Comparison of ENCODE assay signal across 8 cellular contexts in the genomic region with DNA sequence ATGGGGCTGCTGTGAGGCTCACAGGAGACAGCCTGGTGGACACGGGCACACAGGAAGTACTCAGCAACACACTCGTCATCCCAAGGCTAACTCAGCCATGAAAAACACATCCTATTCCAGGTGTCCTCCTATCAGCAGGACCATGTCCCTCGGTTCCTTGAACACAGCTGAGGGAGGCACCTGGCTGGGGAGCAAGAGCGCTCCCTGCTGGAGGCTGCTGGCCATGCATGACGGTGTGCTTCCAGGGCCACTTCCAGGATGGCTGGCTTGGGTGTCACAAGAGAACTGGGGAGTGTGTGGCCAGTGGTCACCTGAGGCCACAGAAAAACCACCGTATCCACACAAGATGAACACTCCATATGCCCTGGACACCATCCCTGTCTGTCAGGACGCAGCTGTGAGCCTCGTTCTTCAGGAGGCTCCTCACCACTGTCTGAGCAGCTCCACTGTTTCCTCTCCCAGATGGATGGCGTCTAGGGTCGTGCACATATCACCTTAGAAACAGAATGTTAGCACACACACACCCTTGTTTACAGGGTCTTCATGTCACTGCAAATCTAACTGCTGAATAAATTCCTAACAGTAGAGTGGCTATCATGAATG. TPM values are rescaled to one million over a fixed set of nuclear protein-coding genes. Genes with fewer than 3 reads are reported as not detected.
DNase-seq lines count a peak whose midpoint lies in the region; ATAC-seq and TF ChIP-seq lines count a peak whose summit lies in the region.

No MANE protein-coding gene starts in this region.

- H3K9me3 Mint-ChIP-seq in neural progenitor cell, result no peaks in the 10 kb centered on the region

- no peak overlapping the region for H3K4me3 Mint-ChIP-seq in neural progenitor cell

- peak overlapping the region in 1 of 4 donors; percentile 3 for H3K27ac ChIP-seq in Peyer's patch
- H3K27ac ChIP-seq in neural progenitor cell, result no peak overlapping the region

- H3K4me1 ChIP-seq in Peyer's patch, result peaks cover 0 to 10% (median 3%) of the 10 kb centered on the region in 4 donors
- H3K4me1 ChIP-seq in neural progenitor cell, result no peaks in the 10 kb centered on the region

- H2AFZ ChIP-seq in neural progenitor cell (replicated peaks), result no peak overlapping the region

- H3K9me3 ChIP-seq in Peyer's patch (no peaks in the 10 kb centered on the region), neural progenitor cell (ENCODE audit: low read depth) (no peaks in the 10 kb centered on the region)

- peak; percentile 60 for ATAC-seq in HG02981 (IDR thresholded peaks at IDR 0.05; ENCODE audit: unreplicated experiment)
- ATAC-seq in GM19023 (IDR thresholded peaks at IDR 0.05; ENCODE audit: unreplicated experiment), result no peak

- no peaks in the 10 kb centered on the region for H3K79me2 ChIP-seq in neural progenitor cell (ENCODE audit: low read depth)

- no peaks in the 10 kb centered on the region for H3K27me3 Mint-ChIP-seq in neural progenitor cell (ENCODE audit: insufficient read depth, low read depth)

- H3K4me3 ChIP-seq in Peyer's patch (no peak overlapping the region), neural progenitor cell (no peak overlapping the region)

- H3K4me2 ChIP-seq in neural progenitor cell, result no peak overlapping the region

- H3K27ac Mint-ChIP-seq in neural progenitor cell, result no peak overlapping the region

- H3K27me3 ChIP-seq in Peyer's patch (no peaks in the 10 kb centered on the region), neural progenitor cell (no peaks in the 10 kb centered on the region)

- no peaks in the 10 kb centered on the region for H4K20me1 ChIP-seq in neural progenitor cell (ENCODE audit: low read depth)

- peaks cover 6% of the 10 kb centered on the region for H3K4me1 Mint-ChIP-seq in neural progenitor cell

- TF ChIP-seq POLR2A in Peyer's patch (IDR thresholded peaks at IDR 0.05), result no peak

- H3K36me3 ChIP-seq in Peyer's patch (no peaks in the 10 kb centered on the region), neural progenitor cell (no peaks in the 10 kb centered on the region)

- H3F3A ChIP-seq in neural progenitor cell (ENCODE audit: low read depth), result no peaks in the 10 kb centered on the region

- DNase-seq in DMS53 treated with DMSO at 0.1 percent for 48 hours (lab: John Stamatoyannopoulos, UW; ENCODE audit: unreplicated experiment), result peak; percentile 19
- peak; percentile 60 to 89 (median 86) for DNase-seq in Peyer's patch
- peak; percentile 61 for DNase-seq in activated T-helper 9 cell treated with anti-CD3 and anti-CD28 coated beads, Interleukin-2, amount 50 U/mL, for 16 hours (ENCODE audit: low read depth)
- peak; percentile 30 for DNase-seq in fibroblast of the conjunctiva (ENCODE audit: low read depth)
- peak; percentile 79 for DNase-seq in neural progenitor cell (ENCODE audit: low spot score)
- peak; percentile 61 for DNase-seq in stimulated activated naive CD4-positive, alpha-beta T cell treated with Interleukin-2 at 50 U/mL for 16 hours (lab: John Stamatoyannopoulos, UW)

- peaks cover 13% of the 10 kb centered on the region for H3K36me3 Mint-ChIP-seq in neural progenitor cell

- TF ChIP-seq CTCF in Peyer's patch (IDR thresholded peaks at IDR 0.05), result peak; percentile 85 to 94 (median 92)
- peak; percentile 97 for TF ChIP-seq CTCF in neural progenitor cell (IDR thresholded peaks at IDR 0.05)

- H3K9ac ChIP-seq in neural progenitor cell, result no peak overlapping the region

RNA-seq across cellular contexts. Expression of a gene that starts 31.0 kb away (rescaled TPM):
- total RNA-seq in Peyer's patch, result 1 to 10 TPM; 3.4 to 9.3 (median 6.5) TPM
- total RNA-seq in neural progenitor cell (ENCODE audit: low replicate concordance), result 10.3 and 18.7 TPM in 2 replicates

Comparison
In these comparisons a context has a peak if more than half of its experiments do, and no peak if none do; other contexts are left out.
1. DNase-seq: peak in every context shown above with its lines; median percentile 86 in Peyer's patch; 79 in neural progenitor cell; 61 in activated T-helper 9 cell treated with anti-CD3 and anti-CD28 coated beads, Interleukin-2, amount 50 U/mL, for 16 hours; 61 in stimulated activated naive CD4-positive, alpha-beta T cell treated with Interleukin-2 at 50 U/mL for 16 hours; 30 in fibroblast of the conjunctiva; 19 in DMS53 treated with DMSO at 0.1 percent for 48 hours.